In the genomic region with DNA sequence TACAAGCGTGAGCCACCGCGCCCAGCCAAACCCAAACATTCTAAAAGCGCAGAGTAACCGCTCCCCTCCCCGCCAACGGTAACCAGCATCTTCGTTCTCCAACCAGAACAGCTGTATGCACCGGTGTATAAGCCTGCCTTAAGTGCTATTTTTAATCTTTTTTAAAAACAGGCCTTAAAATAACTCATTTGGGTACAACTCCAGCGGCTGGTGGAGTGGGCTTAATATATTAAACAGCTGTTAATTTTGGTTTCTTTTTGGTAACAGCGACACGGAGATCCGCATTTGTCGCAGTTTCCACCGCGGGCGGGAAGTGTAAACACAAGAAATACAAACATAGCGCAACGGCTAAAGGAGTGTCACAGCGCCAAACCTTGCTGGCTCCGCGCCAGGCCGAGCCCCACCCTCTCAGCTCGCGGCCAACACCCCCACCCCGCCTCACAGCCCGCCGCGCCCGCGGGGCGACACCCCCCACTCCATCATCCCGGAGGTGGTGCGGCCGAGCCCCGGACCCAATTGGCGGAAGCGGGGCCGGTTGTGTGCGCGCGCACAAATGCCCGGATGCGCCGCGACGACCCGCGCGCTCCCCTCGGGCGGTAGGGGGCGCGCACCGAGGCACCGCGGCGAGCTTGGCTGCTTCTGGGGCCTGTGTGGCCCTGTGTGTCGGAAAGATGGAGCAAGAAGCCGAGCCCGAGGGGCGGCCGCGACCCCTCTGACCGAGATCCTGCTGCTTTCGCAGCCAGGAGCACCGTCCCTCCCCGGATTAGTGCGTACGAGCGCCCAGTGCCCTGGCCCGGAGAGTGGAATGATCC, we compare ENCODE assay signal across 1 cellular context.
A peak's percentile ranks its signal among the peaks of the same experiment; 100 is the strongest.
TF ChIP-seq lines count a peak whose summit lies in the region.

A gene (plus strand): TSS at position 602 of the 812 bp plus-strand sequence. CDS start 301 bp downstream, outside the sequence.

TF ChIP-seq in HEK293, 187 proteins besides CTCF, POLR2A, EP300 and RAD21 (continued from another document and continues in another):
- TF ChIP-seq, protein P1, sequence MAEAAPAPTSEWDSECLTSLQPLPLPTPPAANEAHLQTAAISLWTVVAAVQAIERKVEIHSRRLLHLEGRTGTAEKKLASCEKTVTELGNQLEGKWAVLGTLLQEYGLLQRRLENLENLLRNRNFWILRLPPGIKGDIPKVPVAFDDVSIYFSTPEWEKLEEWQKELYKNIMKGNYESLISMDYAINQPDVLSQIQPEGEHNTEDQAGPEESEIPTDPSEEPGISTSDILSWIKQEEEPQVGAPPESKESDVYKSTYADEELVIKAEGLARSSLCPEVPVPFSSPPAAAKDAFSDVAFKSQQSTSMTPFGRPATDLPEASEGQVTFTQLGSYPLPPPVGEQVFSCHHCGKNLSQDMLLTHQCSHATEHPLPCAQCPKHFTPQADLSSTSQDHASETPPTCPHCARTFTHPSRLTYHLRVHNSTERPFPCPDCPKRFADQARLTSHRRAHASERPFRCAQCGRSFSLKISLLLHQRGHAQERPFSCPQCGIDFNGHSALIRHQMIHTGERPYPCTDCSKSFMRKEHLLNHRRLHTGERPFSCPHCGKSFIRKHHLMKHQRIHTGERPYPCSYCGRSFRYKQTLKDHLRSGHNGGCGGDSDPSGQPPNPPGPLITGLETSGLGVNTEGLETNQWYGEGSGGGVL (tag by site-specific recombination; IDR thresholded peaks at IDR 0.05): peak; percentile 79; the same call in 1 of the 2 replicates
- TF ChIP-seq, protein P2, sequence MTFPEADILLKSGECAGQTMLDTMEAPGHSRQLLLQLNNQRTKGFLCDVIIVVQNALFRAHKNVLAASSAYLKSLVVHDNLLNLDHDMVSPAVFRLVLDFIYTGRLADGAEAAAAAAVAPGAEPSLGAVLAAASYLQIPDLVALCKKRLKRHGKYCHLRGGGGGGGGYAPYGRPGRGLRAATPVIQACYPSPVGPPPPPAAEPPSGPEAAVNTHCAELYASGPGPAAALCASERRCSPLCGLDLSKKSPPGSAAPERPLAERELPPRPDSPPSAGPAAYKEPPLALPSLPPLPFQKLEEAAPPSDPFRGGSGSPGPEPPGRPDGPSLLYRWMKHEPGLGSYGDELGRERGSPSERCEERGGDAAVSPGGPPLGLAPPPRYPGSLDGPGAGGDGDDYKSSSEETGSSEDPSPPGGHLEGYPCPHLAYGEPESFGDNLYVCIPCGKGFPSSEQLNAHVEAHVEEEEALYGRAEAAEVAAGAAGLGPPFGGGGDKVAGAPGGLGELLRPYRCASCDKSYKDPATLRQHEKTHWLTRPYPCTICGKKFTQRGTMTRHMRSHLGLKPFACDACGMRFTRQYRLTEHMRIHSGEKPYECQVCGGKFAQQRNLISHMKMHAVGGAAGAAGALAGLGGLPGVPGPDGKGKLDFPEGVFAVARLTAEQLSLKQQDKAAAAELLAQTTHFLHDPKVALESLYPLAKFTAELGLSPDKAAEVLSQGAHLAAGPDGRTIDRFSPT (tag by site-specific recombination; IDR thresholded peaks at IDR 0.05): peak; percentile 64
- TF ChIP-seq ZFHX2 (tag by site-specific recombination; conservative IDR thresholded peaks at IDR 0.05) (peak; percentile 58), ZNF76 (tag by site-specific recombination; IDR thresholded peaks at IDR 0.05; ENCODE audit: borderline replicate concordance, low read depth) (peak; percentile 45; the same call in 1 of the 2 replicates), ZNF707 (tag by site-specific recombination; IDR thresholded peaks at IDR 0.05) (no peak), ZNF146 (tag by site-specific recombination; IDR thresholded peaks at IDR 0.05) (peak; percentile 43; the same call in 1 of the 2 replicates), ZNF10 (tag by site-specific recombination; IDR thresholded peaks at IDR 0.05) (no peak), YY1 (tag by site-specific recombination; IDR thresholded peaks at IDR 0.05) (peak; percentile 75), ZNF596 (tag by site-specific recombination; IDR thresholded peaks at IDR 0.05) (no peak), KLF1 (tag by site-specific recombination; IDR thresholded peaks at IDR 0.05) (peak; percentile 87), ZNF157 (tag by site-specific recombination; IDR thresholded peaks at IDR 0.05) (no peak), ZNF292 (tag by site-specific recombination; IDR thresholded peaks at IDR 0.05; ENCODE audit: borderline replicate concordance, low read depth) (no peak), ZSCAN16 (tag by site-specific recombination; IDR thresholded peaks at IDR 0.05) (no peak), ZNF830 (tag by site-specific recombination; IDR thresholded peaks at IDR 0.05; ENCODE audit: low read depth) (no peak), SP2 (tag by site-specific recombination; IDR thresholded peaks at IDR 0.05) (peak; percentile 76), ZNF350 (tag by site-specific recombination; IDR thresholded peaks at IDR 0.05) (no peak), ZNF248 (tag by site-specific recombination; IDR thresholded peaks at IDR 0.05) (no peak), ZNF23 (tag by site-specific recombination; IDR thresholded peaks at IDR 0.05; ENCODE audit: borderline replicate concordance) (no peak), BCL11A (tag by site-specific recombination; IDR thresholded peaks at IDR 0.05; ENCODE audit: low read depth) (no peak), ZBTB8A (tag by site-specific recombination; IDR thresholded peaks at IDR 0.05) (peak; percentile 96), ZNF335 (tag by site-specific recombination; conservative IDR thresholded peaks at IDR 0.05) (peak; percentile 96), ZNF629 (tag by site-specific recombination; IDR thresholded peaks at IDR 0.05) (peak; percentile 58), ZXDB (tag by site-specific recombination; IDR thresholded peaks at IDR 0.05) (peak; percentile 33; the same call in 1 of the 2 replicates), ZNF366 (tag by site-specific recombination; conservative IDR thresholded peaks at IDR 0.05) (no peak), SCRT2 (tag by site-specific recombination; IDR thresholded peaks at IDR 0.05) (no peak), ZNF701 (tag by site-specific recombination; IDR thresholded peaks at IDR 0.05) (no peak), ZNF664 (tag by site-specific recombination; IDR thresholded peaks at IDR 0.05) (no peak), ZNF302 (tag by site-specific recombination; IDR thresholded peaks at IDR 0.05; ENCODE audit: low read depth) (no peak), ZBTB21 (tag by site-specific recombination; IDR thresholded peaks at IDR 0.05) (no peak; the same call in 1 of the 2 replicates)
- TF ChIP-seq, protein P3, sequence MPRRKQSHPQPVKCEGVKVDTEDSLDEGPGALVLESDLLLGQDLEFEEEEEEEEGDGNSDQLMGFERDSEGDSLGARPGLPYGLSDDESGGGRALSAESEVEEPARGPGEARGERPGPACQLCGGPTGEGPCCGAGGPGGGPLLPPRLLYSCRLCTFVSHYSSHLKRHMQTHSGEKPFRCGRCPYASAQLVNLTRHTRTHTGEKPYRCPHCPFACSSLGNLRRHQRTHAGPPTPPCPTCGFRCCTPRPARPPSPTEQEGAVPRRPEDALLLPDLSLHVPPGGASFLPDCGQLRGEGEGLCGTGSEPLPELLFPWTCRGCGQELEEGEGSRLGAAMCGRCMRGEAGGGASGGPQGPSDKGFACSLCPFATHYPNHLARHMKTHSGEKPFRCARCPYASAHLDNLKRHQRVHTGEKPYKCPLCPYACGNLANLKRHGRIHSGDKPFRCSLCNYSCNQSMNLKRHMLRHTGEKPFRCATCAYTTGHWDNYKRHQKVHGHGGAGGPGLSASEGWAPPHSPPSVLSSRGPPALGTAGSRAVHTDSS (tag by site-specific recombination; IDR thresholded peaks at IDR 0.05): no peak
- TF ChIP-seq, protein P4, sequence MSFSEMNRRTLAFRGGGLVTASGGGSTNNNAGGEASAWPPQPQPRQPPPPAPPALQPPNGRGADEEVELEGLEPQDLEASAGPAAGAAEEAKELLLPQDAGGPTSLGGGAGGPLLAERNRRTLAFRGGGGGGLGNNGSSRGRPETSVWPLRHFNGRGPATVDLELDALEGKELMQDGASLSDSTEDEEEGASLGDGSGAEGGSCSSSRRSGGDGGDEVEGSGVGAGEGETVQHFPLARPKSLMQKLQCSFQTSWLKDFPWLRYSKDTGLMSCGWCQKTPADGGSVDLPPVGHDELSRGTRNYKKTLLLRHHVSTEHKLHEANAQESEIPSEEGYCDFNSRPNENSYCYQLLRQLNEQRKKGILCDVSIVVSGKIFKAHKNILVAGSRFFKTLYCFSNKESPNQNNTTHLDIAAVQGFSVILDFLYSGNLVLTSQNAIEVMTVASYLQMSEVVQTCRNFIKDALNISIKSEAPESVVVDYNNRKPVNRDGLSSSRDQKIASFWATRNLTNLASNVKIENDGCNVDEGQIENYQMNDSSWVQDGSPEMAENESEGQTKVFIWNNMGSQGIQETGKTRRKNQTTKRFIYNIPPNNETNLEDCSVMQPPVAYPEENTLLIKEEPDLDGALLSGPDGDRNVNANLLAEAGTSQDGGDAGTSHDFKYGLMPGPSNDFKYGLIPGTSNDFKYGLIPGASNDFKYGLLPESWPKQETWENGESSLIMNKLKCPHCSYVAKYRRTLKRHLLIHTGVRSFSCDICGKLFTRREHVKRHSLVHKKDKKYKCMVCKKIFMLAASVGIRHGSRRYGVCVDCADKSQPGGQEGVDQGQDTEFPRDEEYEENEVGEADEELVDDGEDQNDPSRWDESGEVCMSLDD (tag by site-specific recombination; IDR thresholded peaks at IDR 0.05): peak; percentile 95
- TF ChIP-seq, protein P5, sequence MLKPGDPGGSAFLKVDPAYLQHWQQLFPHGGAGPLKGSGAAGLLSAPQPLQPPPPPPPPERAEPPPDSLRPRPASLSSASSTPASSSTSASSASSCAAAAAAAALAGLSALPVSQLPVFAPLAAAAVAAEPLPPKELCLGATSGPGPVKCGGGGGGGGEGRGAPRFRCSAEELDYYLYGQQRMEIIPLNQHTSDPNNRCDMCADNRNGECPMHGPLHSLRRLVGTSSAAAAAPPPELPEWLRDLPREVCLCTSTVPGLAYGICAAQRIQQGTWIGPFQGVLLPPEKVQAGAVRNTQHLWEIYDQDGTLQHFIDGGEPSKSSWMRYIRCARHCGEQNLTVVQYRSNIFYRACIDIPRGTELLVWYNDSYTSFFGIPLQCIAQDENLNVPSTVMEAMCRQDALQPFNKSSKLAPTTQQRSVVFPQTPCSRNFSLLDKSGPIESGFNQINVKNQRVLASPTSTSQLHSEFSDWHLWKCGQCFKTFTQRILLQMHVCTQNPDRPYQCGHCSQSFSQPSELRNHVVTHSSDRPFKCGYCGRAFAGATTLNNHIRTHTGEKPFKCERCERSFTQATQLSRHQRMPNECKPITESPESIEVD (tag by site-specific recombination; IDR thresholded peaks at IDR 0.05): no peak
- TF ChIP-seq, protein P6, sequence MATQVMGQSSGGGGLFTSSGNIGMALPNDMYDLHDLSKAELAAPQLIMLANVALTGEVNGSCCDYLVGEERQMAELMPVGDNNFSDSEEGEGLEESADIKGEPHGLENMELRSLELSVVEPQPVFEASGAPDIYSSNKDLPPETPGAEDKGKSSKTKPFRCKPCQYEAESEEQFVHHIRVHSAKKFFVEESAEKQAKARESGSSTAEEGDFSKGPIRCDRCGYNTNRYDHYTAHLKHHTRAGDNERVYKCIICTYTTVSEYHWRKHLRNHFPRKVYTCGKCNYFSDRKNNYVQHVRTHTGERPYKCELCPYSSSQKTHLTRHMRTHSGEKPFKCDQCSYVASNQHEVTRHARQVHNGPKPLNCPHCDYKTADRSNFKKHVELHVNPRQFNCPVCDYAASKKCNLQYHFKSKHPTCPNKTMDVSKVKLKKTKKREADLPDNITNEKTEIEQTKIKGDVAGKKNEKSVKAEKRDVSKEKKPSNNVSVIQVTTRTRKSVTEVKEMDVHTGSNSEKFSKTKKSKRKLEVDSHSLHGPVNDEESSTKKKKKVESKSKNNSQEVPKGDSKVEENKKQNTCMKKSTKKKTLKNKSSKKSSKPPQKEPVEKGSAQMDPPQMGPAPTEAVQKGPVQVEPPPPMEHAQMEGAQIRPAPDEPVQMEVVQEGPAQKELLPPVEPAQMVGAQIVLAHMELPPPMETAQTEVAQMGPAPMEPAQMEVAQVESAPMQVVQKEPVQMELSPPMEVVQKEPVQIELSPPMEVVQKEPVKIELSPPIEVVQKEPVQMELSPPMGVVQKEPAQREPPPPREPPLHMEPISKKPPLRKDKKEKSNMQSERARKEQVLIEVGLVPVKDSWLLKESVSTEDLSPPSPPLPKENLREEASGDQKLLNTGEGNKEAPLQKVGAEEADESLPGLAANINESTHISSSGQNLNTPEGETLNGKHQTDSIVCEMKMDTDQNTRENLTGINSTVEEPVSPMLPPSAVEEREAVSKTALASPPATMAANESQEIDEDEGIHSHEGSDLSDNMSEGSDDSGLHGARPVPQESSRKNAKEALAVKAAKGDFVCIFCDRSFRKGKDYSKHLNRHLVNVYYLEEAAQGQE (tag by site-specific recombination; IDR thresholded peaks at IDR 0.05): peak; percentile 46; the same call in 1 of the 2 replicates
- TF ChIP-seq, protein P7, sequence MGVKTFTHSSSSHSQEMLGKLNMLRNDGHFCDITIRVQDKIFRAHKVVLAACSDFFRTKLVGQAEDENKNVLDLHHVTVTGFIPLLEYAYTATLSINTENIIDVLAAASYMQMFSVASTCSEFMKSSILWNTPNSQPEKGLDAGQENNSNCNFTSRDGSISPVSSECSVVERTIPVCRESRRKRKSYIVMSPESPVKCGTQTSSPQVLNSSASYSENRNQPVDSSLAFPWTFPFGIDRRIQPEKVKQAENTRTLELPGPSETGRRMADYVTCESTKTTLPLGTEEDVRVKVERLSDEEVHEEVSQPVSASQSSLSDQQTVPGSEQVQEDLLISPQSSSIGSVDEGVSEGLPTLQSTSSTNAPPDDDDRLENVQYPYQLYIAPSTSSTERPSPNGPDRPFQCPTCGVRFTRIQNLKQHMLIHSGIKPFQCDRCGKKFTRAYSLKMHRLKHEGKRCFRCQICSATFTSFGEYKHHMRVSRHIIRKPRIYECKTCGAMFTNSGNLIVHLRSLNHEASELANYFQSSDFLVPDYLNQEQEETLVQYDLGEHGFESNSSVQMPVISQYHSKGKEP (tag by site-specific recombination; IDR thresholded peaks at IDR 0.05): peak; percentile 75
- TF ChIP-seq, protein P8, sequence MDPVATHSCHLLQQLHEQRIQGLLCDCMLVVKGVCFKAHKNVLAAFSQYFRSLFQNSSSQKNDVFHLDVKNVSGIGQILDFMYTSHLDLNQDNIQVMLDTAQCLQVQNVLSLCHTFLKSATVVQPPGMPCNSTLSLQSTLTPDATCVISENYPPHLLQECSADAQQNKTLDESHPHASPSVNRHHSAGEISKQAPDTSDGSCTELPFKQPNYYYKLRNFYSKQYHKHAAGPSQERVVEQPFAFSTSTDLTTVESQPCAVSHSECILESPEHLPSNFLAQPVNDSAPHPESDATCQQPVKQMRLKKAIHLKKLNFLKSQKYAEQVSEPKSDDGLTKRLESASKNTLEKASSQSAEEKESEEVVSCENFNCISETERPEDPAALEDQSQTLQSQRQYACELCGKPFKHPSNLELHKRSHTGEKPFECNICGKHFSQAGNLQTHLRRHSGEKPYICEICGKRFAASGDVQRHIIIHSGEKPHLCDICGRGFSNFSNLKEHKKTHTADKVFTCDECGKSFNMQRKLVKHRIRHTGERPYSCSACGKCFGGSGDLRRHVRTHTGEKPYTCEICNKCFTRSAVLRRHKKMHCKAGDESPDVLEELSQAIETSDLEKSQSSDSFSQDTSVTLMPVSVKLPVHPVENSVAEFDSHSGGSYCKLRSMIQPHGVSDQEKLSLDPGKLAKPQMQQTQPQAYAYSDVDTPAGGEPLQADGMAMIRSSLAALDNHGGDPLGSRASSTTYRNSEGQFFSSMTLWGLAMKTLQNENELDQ (tag by site-specific recombination; IDR thresholded peaks at IDR 0.05; ENCODE audit: low read depth): no peak
- TF ChIP-seq, protein P9, sequence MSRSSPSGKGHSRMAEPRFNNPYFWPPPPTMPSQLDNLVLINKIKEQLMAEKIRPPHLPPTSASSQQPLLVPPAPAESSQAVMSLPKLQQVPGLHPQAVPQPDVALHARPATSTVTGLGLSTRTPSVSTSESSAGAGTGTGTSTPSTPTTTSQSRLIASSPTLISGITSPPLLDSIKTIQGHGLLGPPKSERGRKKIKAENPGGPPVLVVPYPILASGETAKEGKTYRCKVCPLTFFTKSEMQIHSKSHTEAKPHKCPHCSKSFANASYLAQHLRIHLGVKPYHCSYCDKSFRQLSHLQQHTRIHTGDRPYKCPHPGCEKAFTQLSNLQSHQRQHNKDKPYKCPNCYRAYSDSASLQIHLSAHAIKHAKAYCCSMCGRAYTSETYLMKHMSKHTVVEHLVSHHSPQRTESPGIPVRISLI (tag by site-specific recombination; IDR thresholded peaks at IDR 0.05): no peak
